12 cellular contexts compared by ENCODE assay signal in genomic region chr11:47507016-47507631, GRCh38. TPM values are rescaled to one million over a fixed set of nuclear protein-coding genes. Genes with fewer than 3 reads are reported as not detected.
DNase-seq lines count a peak whose midpoint lies in the region; FAIRE-seq and TF ChIP-seq lines count a peak whose summit lies in the region.
"Had no signal": no experiment of that assay in that cellular context is flagged by ENCODE, and none has a peak within 500 bp of the region (broad histone marks: within the 10 kb centered on the region; RNA-seq: fewer than 3 reads in every experiment).

No MANE protein-coding gene starts in this region.

- no peak overlapping the region for H3K9ac ChIP-seq in HUES48 (ENCODE audit: low read depth, low read length)

- H3K4me3 Mint-ChIP-seq in nephron, result no peak overlapping the region

- peaks cover 42% of the 10 kb centered on the region for H3K4me1 ChIP-seq in HUES48 (ENCODE audit: control insufficient read depth, insufficient read depth, low read length)
- peaks cover 5 to 38% of the 10 kb centered on the region in 2 donors for H3K4me1 ChIP-seq in ascending aorta

- H3K4me3 ChIP-seq in HUES48 (ENCODE audit: low read depth, low read length), result 0 out of 2 replicates have a peak overlapping the region, but pooled peaks have one; percentile 23
- H3K4me3 ChIP-seq in ascending aorta, result no peak overlapping the region
- H3K4me3 ChIP-seq in lower leg skin (ENCODE audit: low read depth, poor library complexity, severe bottlenecking), result no peak overlapping the region
- H3K4me3 ChIP-seq: tibial nerve had no signal

- peak overlapping the region; percentile 45 to 73 (median 52) for H3K27ac Mint-ChIP-seq in nephron

- TF ChIP-seq POLR2A in H54 (IDR thresholded peaks at IDR 0.05; ENCODE audit: low read depth, low read length) (no peak), lower leg skin (IDR thresholded peaks at IDR 0.05) (no peak)

- no peaks in the 10 kb centered on the region for H3K27me3 Mint-ChIP-seq in nephron (ENCODE audit: low read depth)

- H3K9me3 Mint-ChIP-seq in nephron, result no peaks in the 10 kb centered on the region

- no peaks in the 10 kb centered on the region; the same call in 1 of the 2 replicates for H3K36me3 ChIP-seq in HUES48 (ENCODE audit: control insufficient read depth, insufficient read depth, low read length)
- no peaks in the 10 kb centered on the region for H3K36me3 ChIP-seq in ascending aorta
- H3K36me3 ChIP-seq: tibial nerve had no signal

- TF ChIP-seq CTCF in ascending aorta (IDR thresholded peaks at IDR 0.05) (no peak), nephron (IDR thresholded peaks at IDR 0.05; ENCODE audit: unreplicated experiment in 3 of 3) (no peak), lower leg skin (IDR thresholded peaks at IDR 0.05) (no peak)

- H3K27ac ChIP-seq in HUES48 (ENCODE audit: low read depth, low read length), result peak overlapping the region; percentile 77
- H3K27ac ChIP-seq in ascending aorta, result peak overlapping the region; percentile 56 to 58

- H3K9me3 ChIP-seq in HUES48 (ENCODE audit: control insufficient read depth, insufficient read depth, low read length) (no peaks in the 10 kb centered on the region), ascending aorta (no peaks in the 10 kb centered on the region)
- H3K9me3 ChIP-seq: tibial nerve had no signal

- no peak for FAIRE-seq in H54 (lab: Jason Lieb, UNC)
- FAIRE-seq: H1 had no signal

- H3K27me3 ChIP-seq in HUES48 (ENCODE audit: control insufficient read depth, insufficient read depth, low read length) (no peaks in the 10 kb centered on the region), ascending aorta (no peaks in the 10 kb centered on the region)
- H3K27me3 ChIP-seq: tibial nerve had no signal

- intact Hi-C loops in ascending aorta (cut with DNase I), result no loop called here
- intact Hi-C loops in lower leg skin (cut with DNase I; ENCODE audit: low total_unique reads), result no loop called here

- H3K4me1 Mint-ChIP-seq in nephron, result peaks cover 62% of the 10 kb centered on the region

- peaks cover 11% of the 10 kb centered on the region for H3K36me3 Mint-ChIP-seq in nephron (ENCODE audit: low read depth)

- WGBS in lower leg skin, 2 donors, result 53 to 56% methylated on average over 8 of the region's 8 CpGs

- DNase-seq in EH (ENCODE audit: low read depth), result peak; percentile 74
- no peak for DNase-seq in ascending aorta (ENCODE audit: low spot score in 2 of 2)
- no peak for DNase-seq in H54 (ENCODE audit: insufficient read length, low spot score)
- DNase-seq in NCI-H510A treated with DMSO at 0.1 percent for 48 hours (lab: John Stamatoyannopoulos, UW), result no peak
- no peak for DNase-seq in ecto neural progenitor cell (ENCODE audit: low spot score)
- DNase-seq in lower leg skin (ENCODE audit: low spot score in 2 of 2), result no peak
- DNase-seq: activated CD4-positive, alpha-beta T cell treated with anti-CD3 and anti-CD28 coated beads for 48 hours; stimulated activated CD4-positive, alpha-beta T cell treated with anti-CD3 and anti-CD28 coated beads, Interleukin-15, amount 100 ng/mL, for 24 hours had no signal

RNA-seq across cellular contexts. Expression of gene CELF1, which starts 45.8 kb away (rescaled TPM):
- total RNA-seq in ascending aorta, result 68.9 TPM
- total RNA-seq in lower leg skin, result 10 to 100 TPM; 58.1 to 87.1 (median 78.5) TPM

RNA-seq across cellular contexts. Expression of gene RAPSN, which starts 58.2 kb away (rescaled TPM):
- not detected for total RNA-seq in ascending aorta
- total RNA-seq in lower leg skin, result under 1 TPM in 1 of 4 donors, not detected in 3; 0.49 TPM

RNA-seq across cellular contexts. Expression of gene PTPMT1, which starts 58.3 kb away (rescaled TPM):
- total RNA-seq in ascending aorta (215 TPM), lower leg skin (100 to 1,000 TPM in 1 of 4 donors, 10 to 100 TPM in 3; 84.1 to 111 (median 90.1) TPM)
